Comparison of ENCODE assay signal across 8 cellular contexts in the genomic region with DNA sequence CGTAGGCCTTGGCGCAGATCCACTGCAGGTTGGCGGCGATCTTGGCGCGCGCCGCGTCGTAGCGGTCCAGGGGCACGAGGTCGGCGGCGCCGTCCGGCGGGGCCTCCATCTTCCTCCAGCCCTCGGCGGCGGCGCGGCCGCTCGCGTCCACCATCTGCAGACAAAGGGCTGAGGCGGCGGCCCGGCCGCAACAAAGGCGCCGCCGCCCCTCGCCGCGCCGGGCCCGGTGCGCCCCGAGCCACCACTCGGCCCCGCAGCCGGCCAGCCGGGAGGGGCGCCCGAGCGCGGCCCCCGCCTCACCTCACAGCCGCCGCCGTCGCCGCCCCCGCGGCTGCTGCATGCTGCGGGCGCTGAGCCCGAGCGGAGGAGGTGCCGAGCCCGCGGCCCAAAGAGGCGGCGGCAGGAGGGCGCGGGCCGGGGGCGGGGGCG. TPM values are rescaled to one million over a fixed set of nuclear protein-coding genes. Genes with fewer than 3 reads are reported as not detected.
A peak's percentile ranks its signal among the peaks of the same experiment; 100 is the strongest.
DNase-seq lines count a peak whose midpoint lies in the region; ATAC-seq and TF ChIP-seq lines count a peak whose summit lies in the region.

No MANE protein-coding gene starts in this region.

- H3K9me3 ChIP-seq in Peyer's patch = no peaks in the 10 kb centered on the region

- no peaks in the 10 kb centered on the region for H3K27me3 ChIP-seq in Peyer's patch

- peak overlapping the region in 3 of 4 donors; percentile 4 to 87 (median 69) for H3K27ac ChIP-seq in Peyer's patch

- H3K27ac Mint-ChIP-seq in activated T-cell treated with anti-CD3 and anti-CD28 coated beads, Interleukin-2, amount 50 U/mL, for 24 hours = no peak overlapping the region
- H3K27ac Mint-ChIP-seq in glutamatergic neuron (ENCODE audit: unreplicated experiment) = no peak overlapping the region
- H3K27ac Mint-ChIP-seq in stimulated activated effector memory CD8-positive, alpha-beta T cell treated with anti-CD3 and anti-CD28 coated beads, Interleukin-12 subunit alpha, Interleukin-12 subunit beta, amount 100 ng/mL, for 72 hours = no peak overlapping the region

- POLR2A ChIA-PET in HEK293T (lab: Yijun Ruan, JAX) = interaction anchor here (0.6 to 0.9 kb wide), 2 partner anchors 15 to 48 kb away, joined by 3 to 4 read pairs; no protein-coding TSS in a partner anchor

- peak overlapping the region; percentile 51 for H3K4me3 Mint-ChIP-seq in activated T-cell treated with anti-CD3 and anti-CD28 coated beads, Interleukin-2, amount 50 U/mL, for 24 hours
- H3K4me3 Mint-ChIP-seq in glutamatergic neuron (ENCODE audit: unreplicated experiment) = no peak overlapping the region
- peak overlapping the region; percentile 70 for H3K4me3 Mint-ChIP-seq in stimulated activated effector memory CD8-positive, alpha-beta T cell treated with anti-CD3 and anti-CD28 coated beads, Interleukin-12 subunit alpha, Interleukin-12 subunit beta, amount 100 ng/mL, for 72 hours

- peak overlapping the region; percentile 75 to 92 (median 84) for H3K4me3 ChIP-seq in Peyer's patch

- no peak for DNase-seq in activated T-cell treated with anti-CD3 and anti-CD28 coated beads, Interleukin-2, amount 50 U/mL, for 24 hours
- no peak for DNase-seq in activated T-cell treated with anti-CD3 and anti-CD28 coated beads, Interleukin-2, amount 50 U/mL, for 1 hour
- DNase-seq in HEK293T (ENCODE audit: extremely low spot score) = peak; percentile 53
- DNase-seq in Peyer's patch = peak in 1 of 3 donors; percentile 64
- peak; percentile 63 for DNase-seq in glutamatergic neuron
- no peak for DNase-seq in stimulated activated effector memory CD8-positive, alpha-beta T cell treated with anti-CD3 and anti-CD28 coated beads, Interleukin-12 subunit alpha, Interleukin-12 subunit beta, amount 100 ng/mL, for 72 hours (ENCODE audit: low spot score in 2 of 2)
- DNase-seq in GM19238 (ENCODE audit: insufficient read length, low spot score) = no peak
- DNase-seq in cortex of kidney (lab: John Stamatoyannopoulos, UW) = no peak

- peaks cover 70% of the 10 kb centered on the region for H3K36me3 Mint-ChIP-seq in activated T-cell treated with anti-CD3 and anti-CD28 coated beads, Interleukin-2, amount 50 U/mL, for 24 hours (ENCODE audit: low read depth)
- peaks cover 30% of the 10 kb centered on the region for H3K36me3 Mint-ChIP-seq in glutamatergic neuron (ENCODE audit: unreplicated experiment)
- peaks cover 50% of the 10 kb centered on the region for H3K36me3 Mint-ChIP-seq in stimulated activated effector memory CD8-positive, alpha-beta T cell treated with anti-CD3 and anti-CD28 coated beads, Interleukin-12 subunit alpha, Interleukin-12 subunit beta, amount 100 ng/mL, for 72 hours

- peaks cover 73% of the 10 kb centered on the region for H3K4me1 Mint-ChIP-seq in activated T-cell treated with anti-CD3 and anti-CD28 coated beads, Interleukin-2, amount 50 U/mL, for 24 hours (ENCODE audit: low read depth)
- H3K4me1 Mint-ChIP-seq in glutamatergic neuron (ENCODE audit: low read depth, unreplicated experiment) = peaks cover 35% of the 10 kb centered on the region
- H3K4me1 Mint-ChIP-seq in stimulated activated effector memory CD8-positive, alpha-beta T cell treated with anti-CD3 and anti-CD28 coated beads, Interleukin-12 subunit alpha, Interleukin-12 subunit beta, amount 100 ng/mL, for 72 hours = peaks cover 59% of the 10 kb centered on the region

- no peak for TF ChIP-seq POLR2A in Peyer's patch (IDR thresholded peaks at IDR 0.05)

- CTCF ChIA-PET in HEK293T (lab: Yijun Ruan, JAX) = no interaction called here

- H3K27me3 Mint-ChIP-seq in activated T-cell treated with anti-CD3 and anti-CD28 coated beads, Interleukin-2, amount 50 U/mL, for 24 hours = no peaks in the 10 kb centered on the region
- H3K27me3 Mint-ChIP-seq in glutamatergic neuron (ENCODE audit: unreplicated experiment) = peaks cover 12% of the 10 kb centered on the region

- H3K9me3 Mint-ChIP-seq in activated T-cell treated with anti-CD3 and anti-CD28 coated beads, Interleukin-2, amount 50 U/mL, for 24 hours = no peaks in the 10 kb centered on the region
- peaks cover 26% of the 10 kb centered on the region for H3K9me3 Mint-ChIP-seq in glutamatergic neuron (ENCODE audit: unreplicated experiment)
- H3K9me3 Mint-ChIP-seq in stimulated activated effector memory CD8-positive, alpha-beta T cell treated with anti-CD3 and anti-CD28 coated beads, Interleukin-12 subunit alpha, Interleukin-12 subunit beta, amount 100 ng/mL, for 72 hours = no peaks in the 10 kb centered on the region

- H3K36me3 ChIP-seq in Peyer's patch = peaks cover 0 to 13% (median 0%) of the 10 kb centered on the region in 3 donors

- peaks cover 0 to 35% (median 4%) of the 10 kb centered on the region in 4 donors for H3K4me1 ChIP-seq in Peyer's patch

- no peak for TF ChIP-seq CTCF in Peyer's patch (IDR thresholded peaks at IDR 0.05)
- no peak for TF ChIP-seq CTCF in glutamatergic neuron (IDR thresholded peaks at IDR 0.05; ENCODE audit: partially characterized antibody, unreplicated experiment)

- ATAC-seq in stimulated activated effector memory CD8-positive, alpha-beta T cell treated with anti-CD3 and anti-CD28 coated beads, Interleukin-12 subunit alpha, Interleukin-12 subunit beta, amount 100 ng/mL, for 72 hours = peak; percentile 55

TF ChIP-seq in HEK293T, 16 proteins besides CTCF, POLR2A, EP300 and RAD21:
- no peak for TF ChIP-seq FOXA1 (IDR thresholded peaks at IDR 0.05)
- TF ChIP-seq FOXM1 (IDR thresholded peaks at IDR 0.05; ENCODE audit: borderline replicate concordance) = peak; percentile 55; the same call in 1 of the 2 replicates
- TF ChIP-seq BHLHE40 (IDR thresholded peaks at IDR 0.05; ENCODE audit: borderline replicate concordance) = no peak
- TF ChIP-seq SP1 (IDR thresholded peaks at IDR 0.05) = no peak

RNA-seq across cellular contexts. Expression of gene CAMSAP1, which starts 0.3 kb away (rescaled TPM):
- total RNA-seq in Peyer's patch = 10 to 100 TPM; 21.0 to 30.5 (median 24.2) TPM
- total RNA-seq in glutamatergic neuron (ENCODE audit: unreplicated experiment) = 150 TPM

RNA-seq across cellular contexts. Expression of gene UBAC1, which starts 54.2 kb away (rescaled TPM):
- total RNA-seq in Peyer's patch (10 to 100 TPM; 23.1 to 64.3 (median 43.9) TPM), glutamatergic neuron (ENCODE audit: unreplicated experiment) (48.4 TPM)

Comparison
In these comparisons a context has a peak if more than half of its experiments do, and no peak if none do; other contexts are left out.
1. DNase-seq: peak in HEK293T (single experiment) and glutamatergic neuron (single experiment); none in activated T-cell treated with anti-CD3 and anti-CD28 coated beads, Interleukin-2, amount 50 U/mL, for 24 hours (single experiment), activated T-cell treated with anti-CD3 and anti-CD28 coated beads, Interleukin-2, amount 50 U/mL, for 1 hour (single experiment), stimulated activated effector memory CD8-positive, alpha-beta T cell treated with anti-CD3 and anti-CD28 coated beads, Interleukin-12 subunit alpha, Interleukin-12 subunit beta, amount 100 ng/mL, for 72 hours (0 of 2), GM19238 (single experiment) and cortex of kidney (single experiment).